Comparison of ENCODE assay signal across 22 cellular contexts in the genomic region with DNA sequence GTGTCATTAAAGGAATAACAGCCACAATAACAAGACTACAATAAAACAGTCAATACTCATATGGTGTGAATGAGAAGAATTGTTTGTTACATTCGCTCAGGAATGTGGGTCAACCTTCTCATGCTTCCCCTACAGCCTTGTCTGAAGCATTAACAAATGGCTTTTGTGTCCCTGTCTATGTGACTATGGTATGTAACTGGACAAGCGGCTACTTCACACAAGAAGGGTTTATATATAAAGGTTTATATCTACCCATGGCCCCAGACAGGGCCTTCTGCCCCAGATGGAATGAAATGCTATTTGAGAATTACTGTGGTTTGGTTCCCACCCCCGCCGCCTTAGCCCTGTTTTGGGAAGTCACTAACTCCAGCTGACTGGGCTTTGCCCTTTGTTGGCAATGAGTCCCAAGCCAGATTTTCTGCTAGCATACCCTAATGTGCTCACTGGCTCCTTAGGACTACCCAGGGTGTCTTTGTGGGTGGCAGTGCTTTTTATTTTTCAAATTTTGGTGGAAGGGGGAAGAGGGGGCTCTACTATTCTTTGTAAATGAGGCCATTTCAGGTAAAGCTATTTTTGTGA. TPM values are rescaled to one million over a fixed set of nuclear protein-coding genes. Genes with fewer than 3 reads are reported as not detected.
DNase-seq lines count a peak whose midpoint lies in the region; ATAC-seq and TF ChIP-seq lines count a peak whose summit lies in the region.
"Had no signal": no experiment of that assay in that cellular context is flagged by ENCODE, and none has a peak within 500 bp of the region (broad histone marks: within the 10 kb centered on the region; RNA-seq: fewer than 3 reads in every experiment).

No MANE protein-coding gene starts in this region.

- H3K4me1 Mint-ChIP-seq in Caco-2 (ENCODE audit: low read depth, unreplicated experiment) (peaks cover 21% of the 10 kb centered on the region), neural progenitor cell (peaks cover 9% of the 10 kb centered on the region)
- H3K4me1 Mint-ChIP-seq: CD8-positive, alpha-beta memory T cell had no signal

- 80 to 86% methylated on average over 4 of the region's 4 CpGs for WGBS in testis, 2 donors

- intact Hi-C loops in Caco-2 (cut with micrococcal nuclease; ENCODE audit: unreplicated experiment) = no loop called here
- intact Hi-C loops in testis (cut with DNase I; ENCODE audit: low total_unique reads) = no loop called here
- intact Hi-C loops in posterior cingulate gyrus (cut with DNase I) = no loop called here

- H3K27ac ChIP-seq in HEK293 (ENCODE audit: extremely low read depth, low read depth, low read length) (no peak overlapping the region), coronary artery (no peak overlapping the region), neural progenitor cell (no peak overlapping the region), testis (no peak overlapping the region)
- H3K27ac ChIP-seq: BLaER1 treated with 17β-estradiol and CSF1 and Interleukin-3, amounts not matched to agents 10 nM and 100 nM had no signal

- POLR2A ChIA-PET in Caco-2 (lab: Charles Lee) (interaction anchor here (0.6 kb wide), 1 partner anchor 44 kb away, joined by 10 read pairs; no protein-coding TSS in a partner anchor), HEK293 (lab: Yijun Ruan, JAX) (no interaction called here)

- no peaks in the 10 kb centered on the region for H3K36me3 ChIP-seq in Caco-2 (ENCODE audit: control insufficient read depth, insufficient read depth, low read length)
- no peaks in the 10 kb centered on the region for H3K36me3 ChIP-seq in HEK293 (ENCODE audit: control insufficient read depth in 2 of 2, insufficient read depth in 1 of 2, low read length in 2 of 2)
- no peaks in the 10 kb centered on the region for H3K36me3 ChIP-seq in neural progenitor cell
- no peaks in the 10 kb centered on the region for H3K36me3 ChIP-seq in testis (ENCODE audit: low read depth, missing control alignments)
- H3K36me3 ChIP-seq: BLaER1 treated with 17β-estradiol and CSF1 and Interleukin-3, amounts not matched to agents 10 nM and 100 nM had no signal

- no peaks in the 10 kb centered on the region for H3K27me3 Mint-ChIP-seq in Caco-2 (ENCODE audit: insufficient read depth, unreplicated experiment)
- H3K27me3 Mint-ChIP-seq in neural progenitor cell (ENCODE audit: insufficient read depth, low read depth) = peaks cover 8% of the 10 kb centered on the region

- H3K4me3 Mint-ChIP-seq in Caco-2 (ENCODE audit: unreplicated experiment) (no peak overlapping the region), neural progenitor cell (no peak overlapping the region)
- H3K4me3 Mint-ChIP-seq: CD8-positive, alpha-beta memory T cell had no signal

- H3K27ac Mint-ChIP-seq in Caco-2 (ENCODE audit: unreplicated experiment) (peak overlapping the region; percentile 67), neural progenitor cell (no peak overlapping the region)
- H3K27ac Mint-ChIP-seq: CD8-positive, alpha-beta memory T cell had no signal

- H3K27me3 ChIP-seq in Caco-2 (replicated peaks; ENCODE audit: control insufficient read depth, insufficient read depth, low read length) = no peaks in the 10 kb centered on the region
- peaks cover 29% of the 10 kb centered on the region for H3K27me3 ChIP-seq in neural progenitor cell
- H3K27me3 ChIP-seq in testis = no peaks in the 10 kb centered on the region

- H3F3A ChIP-seq in neural progenitor cell (ENCODE audit: low read depth) = no peaks in the 10 kb centered on the region

- no peaks in the 10 kb centered on the region for H4K20me1 ChIP-seq in neural progenitor cell (ENCODE audit: low read depth)
- H4K20me1 ChIP-seq: BLaER1 treated with 17β-estradiol and CSF1 and Interleukin-3, amounts not matched to agents 10 nM and 100 nM had no signal

- no peak for ATAC-seq in esophagus mucosa
- ATAC-seq: A549 had no signal

- H3K4me3 ChIP-seq in Caco-2 (ENCODE audit: low read depth, low read length) = no peak overlapping the region
- no peak overlapping the region for H3K4me3 ChIP-seq in HEK293 (ENCODE audit: low read depth, low read length)
- H3K4me3 ChIP-seq in coronary artery = no peak overlapping the region
- no peak overlapping the region for H3K4me3 ChIP-seq in neural progenitor cell
- H3K4me3 ChIP-seq in testis = no peak overlapping the region
- H3K4me3 ChIP-seq: A549; BLaER1 treated with 17β-estradiol and CSF1 and Interleukin-3, amounts not matched to agents 10 nM and 100 nM had no signal

- BruUV-seq in Caco-2 (replicated peaks; lab: Mats Ljungman, UMichigan) = no TSS peak

- no peaks in the 10 kb centered on the region for H3K79me2 ChIP-seq in neural progenitor cell (ENCODE audit: low read depth)

- no peak overlapping the region for H3K9ac ChIP-seq in neural progenitor cell
- H3K9ac ChIP-seq: BLaER1 treated with 17β-estradiol and CSF1 and Interleukin-3, amounts not matched to agents 10 nM and 100 nM had no signal

- TF ChIP-seq CTCF in Caco-2 (IDR thresholded peaks at IDR 0.05; ENCODE audit: insufficient read depth in 1 of 2, low read depth in 1 of 2, low read length in 1 of 2, severe bottlenecking in 1 of 2, unreplicated experiment in 1 of 2) (no peak), HEK293 (tag by site-specific recombination; IDR thresholded peaks at IDR 0.05) (no peak), coronary artery (IDR thresholded peaks at IDR 0.05) (no peak), neural progenitor cell (IDR thresholded peaks at IDR 0.05) (no peak), testis (IDR thresholded peaks at IDR 0.05) (no peak)

- CTCF ChIA-PET in Caco-2 (lab: Charles Lee) = interaction anchor here (0.6 kb wide), 1 partner anchor 36 kb away, joined by 3 read pairs; no protein-coding TSS in a partner anchor
- CTCF ChIA-PET in HEK293 (lab: Yijun Ruan, JAX) = no interaction called here

- no peaks in the 10 kb centered on the region for H3K9me3 Mint-ChIP-seq in Caco-2 (ENCODE audit: unreplicated experiment)
- H3K9me3 Mint-ChIP-seq in neural progenitor cell = no peaks in the 10 kb centered on the region

- DNase-seq in Caco-2 (no peak), coronary artery (ENCODE audit: low spot score) (peak; percentile 41), neural progenitor cell (ENCODE audit: low spot score) (peak; percentile 50), testis (no peak), CD1c-positive myeloid dendritic cell (ENCODE audit: extremely low spot score) (no peak), posterior cingulate gyrus (no peak)
- DNase-seq: CD8-positive, alpha-beta memory T cell; DMS 273 treated with DMSO at 0.1 percent for 48 hours; DND-41; HCEC 1CT; KBM-7; NCI-H1417; NCI-H187 treated with DMSO at 0.1 percent for 48 hours; NCI-H2227 treated with DMSO at 0.1 percent for 48 hours; NCI-H510A treated with DMSO at 0.1 percent for 48 hours; NCI-H774; RPMI8226; SIG-M5 had no signal

- no peak for TF ChIP-seq POLR2A in testis (IDR thresholded peaks at IDR 0.05)

- peaks cover 26% of the 10 kb centered on the region for H3K4me1 ChIP-seq in Caco-2
- H3K4me1 ChIP-seq in HEK293 (ENCODE audit: control insufficient read depth, insufficient read depth, low read length) = no peaks in the 10 kb centered on the region
- H3K4me1 ChIP-seq in neural progenitor cell = peaks cover 10% of the 10 kb centered on the region
- H3K4me1 ChIP-seq in testis = no peaks in the 10 kb centered on the region
- H3K4me1 ChIP-seq: BLaER1 treated with 17β-estradiol and CSF1 and Interleukin-3, amounts not matched to agents 10 nM and 100 nM had no signal

- H3K36me3 Mint-ChIP-seq in Caco-2 (ENCODE audit: insufficient read depth, unreplicated experiment) (no peaks in the 10 kb centered on the region), neural progenitor cell (no peaks in the 10 kb centered on the region)
- H3K36me3 Mint-ChIP-seq: CD8-positive, alpha-beta memory T cell had no signal

- no peak overlapping the region for H2AFZ ChIP-seq in neural progenitor cell (replicated peaks)

- H3K9me3 ChIP-seq in Caco-2 = no peaks in the 10 kb centered on the region
- H3K9me3 ChIP-seq in HEK293 (ENCODE audit: control insufficient read depth, insufficient read depth, low read depth, low read length) = no peaks in the 10 kb centered on the region
- no peaks in the 10 kb centered on the region for H3K9me3 ChIP-seq in neural progenitor cell (ENCODE audit: low read depth)
- no peaks in the 10 kb centered on the region for H3K9me3 ChIP-seq in testis
- H3K9me3 ChIP-seq: A549; BLaER1 treated with 17β-estradiol and CSF1 and Interleukin-3, amounts not matched to agents 10 nM and 100 nM had no signal

- peak overlapping the region; percentile 37 for H3K4me2 ChIP-seq in neural progenitor cell
- H3K4me2 ChIP-seq: A549; BLaER1 treated with 17β-estradiol and CSF1 and Interleukin-3, amounts not matched to agents 10 nM and 100 nM had no signal

TF ChIP-seq in HEK293, 187 proteins besides CTCF, POLR2A, EP300 and RAD21:
- TF ChIP-seq ZNF658 (tag by site-specific recombination; IDR thresholded peaks at IDR 0.05) = no peak
- TF ChIP-seq ZNF449 (tag by site-specific recombination; IDR thresholded peaks at IDR 0.05) = 0 out of 2 replicates have a peak, but pooled peaks have one; percentile 21
- TF ChIP-seq ZNF223 (tag by site-specific recombination; IDR thresholded peaks at IDR 0.05) = no peak

RNA-seq across cellular contexts. Expression of gene TFAP2A, which starts 39.4 kb away (rescaled TPM):
- 6.3 and 8.7 TPM in 2 replicates for total RNA-seq in Caco-2 (2022)
- 0.39 and 0.65 TPM in 2 replicates for total RNA-seq in neural progenitor cell (ENCODE audit: low replicate concordance)
- 1 to 10 TPM; 2.7 to 4.8 TPM for total RNA-seq in testis
- 3.3 TPM for polyA plus RNA-seq in testis (ENCODE audit: insufficient read depth, low read depth, low replicate concordance)
- total RNA-seq in esophagus mucosa = 59.6 TPM
- total RNA-seq: CD8-positive, alpha-beta memory T cell had no signal
- polyA plus RNA-seq: CD8-positive, alpha-beta memory T cell had no signal

Comparison
In these comparisons a context has a peak if more than half of its experiments do, and no peak if none do; other contexts are left out.
1. DNase-seq: peak in coronary artery (single experiment) and neural progenitor cell (single experiment); none in Caco-2 (0 of 2), testis (single experiment), CD1c-positive myeloid dendritic cell (single experiment) and posterior cingulate gyrus (0 of 10).